ENCODE assay signal across 8 cellular contexts in the genomic region with DNA sequence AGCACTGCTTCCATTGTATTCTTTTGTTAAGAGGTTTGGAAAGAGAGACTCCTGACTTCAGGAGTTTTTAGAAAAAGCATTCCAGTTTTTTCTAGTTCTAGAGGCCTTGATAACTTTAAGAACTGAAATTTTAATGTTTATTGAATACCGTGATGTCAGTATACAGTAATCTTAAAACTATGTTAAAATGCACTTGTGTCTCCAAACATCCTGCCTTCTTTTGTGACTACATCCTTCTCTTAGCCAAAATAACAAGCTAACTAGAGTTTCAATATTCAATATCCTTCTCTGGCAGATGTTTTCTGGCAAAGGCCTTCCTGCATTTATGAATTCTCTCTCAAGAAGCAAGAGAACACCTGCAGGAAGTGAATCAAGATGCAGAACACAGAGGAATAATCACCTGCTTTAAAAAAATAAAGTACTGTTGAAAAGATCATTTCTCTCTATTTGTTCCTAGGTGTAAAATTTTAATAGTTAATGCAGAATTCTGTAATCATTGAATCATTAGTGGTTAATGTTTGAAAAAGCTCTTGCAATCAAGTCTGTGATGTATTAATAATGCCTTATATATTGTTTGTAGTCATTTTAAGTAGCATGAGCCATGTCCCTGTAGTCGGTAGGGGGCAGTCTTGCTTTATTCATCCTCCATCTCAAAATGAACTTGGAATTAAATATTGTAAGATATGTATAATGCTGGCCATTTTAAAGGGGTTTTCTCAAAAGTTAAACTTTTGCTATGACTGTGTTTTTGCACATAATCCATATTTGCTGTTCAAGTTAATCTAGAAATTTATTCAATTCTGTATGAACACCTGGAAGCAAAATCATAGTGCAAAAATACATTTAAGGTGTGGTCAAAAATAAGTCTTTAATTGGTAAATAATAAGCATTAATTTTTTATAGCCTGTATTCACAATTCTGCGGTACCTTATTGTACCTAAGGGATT. TPM values are rescaled to one million over a fixed set of nuclear protein-coding genes. Genes with fewer than 3 reads are reported as not detected.
DNase-seq lines count a peak whose midpoint lies in the region; ATAC-seq, FAIRE-seq and TF ChIP-seq lines count a peak whose summit lies in the region.

No MANE protein-coding gene starts in this region.

- TF ChIP-seq CTCF in H1 (IDR thresholded peaks at IDR 0.05; ENCODE audit: control extremely low read depth in 1 of 3, insufficient read depth in 1 of 3, low read depth in 1 of 3, low read length in 3 of 3) = peak in 2 of 3 experiments; percentile 55 to 73; a peak in 2 of 4 replicates

- WGBS in H1 (ENCODE audit: extremely low coverage in 1 of 2, insufficient coverage in 1 of 2, insufficient read length in 1 of 2, insufficient replicate concordance in 2 of 2, low coverage in 1 of 2, low lambda C conversion rate in 2 of 2, missing lambda C conversion rate in 1 of 2), 2 experiments = 51% methylated on average over 3 of the region's 3 CpGs; no CpG with 5 or more reads in 1 of the 2 experiments

- H3K27ac Mint-ChIP-seq in stimulated activated naive CD8-positive, alpha-beta T cell treated with anti-CD3 and anti-CD28 coated beads, Interleukin-15, amount 100 ng/mL, for 72 hours = no peak overlapping the region

- H4K20me1 ChIP-seq in H1 (replicated peaks in 1 of 2; ENCODE audit: control insufficient read depth in 1 of 2, insufficient read depth in 2 of 2, low read length in 2 of 2) = no peaks in the 10 kb centered on the region

- no peak overlapping the region for H3K4me2 ChIP-seq in H1 (ENCODE audit: insufficient read depth in 1 of 2, low read depth in 2 of 2, low read length in 2 of 2)

- no peaks in the 10 kb centered on the region for H3K9me3 Mint-ChIP-seq in stimulated activated naive CD8-positive, alpha-beta T cell treated with anti-CD3 and anti-CD28 coated beads, Interleukin-15, amount 100 ng/mL, for 72 hours

- no peak overlapping the region for H3K4me3 ChIP-seq in H1 (ENCODE audit: extremely low read depth in 1 of 4, insufficient read depth in 2 of 4, low read depth in 3 of 4, low read length in 4 of 4)

- ATAC-seq in stimulated activated naive CD8-positive, alpha-beta T cell treated with anti-CD3 and anti-CD28 coated beads, Interleukin-15, amount 100 ng/mL, for 72 hours = peak; percentile 76
- no peak for ATAC-seq in GM18909 (IDR thresholded peaks at IDR 0.05; ENCODE audit: poor library complexity, unreplicated experiment)

- no peak overlapping the region for H3K14ac ChIP-seq in H1 (ENCODE audit: insufficient read length)

- H3K56ac ChIP-seq in H1 (replicated peaks; ENCODE audit: insufficient read length, low read depth, low read length) = no peak overlapping the region

- peak; percentile 77 for DNase-seq in activated effector memory CD4-positive, alpha-beta T cell treated with anti-CD3 and anti-CD28 coated beads, Interleukin-2, amount 50 U/mL, for 16 hours
- DNase-seq in activated effector memory CD4-positive, alpha-beta T cell treated with Interleukin-2 at 50 U/mL for 16 hours = no peak
- DNase-seq in NCI-H2227 (lab: John Stamatoyannopoulos, UW; ENCODE audit: unreplicated experiment) (peak; percentile 40), H1 (ENCODE audit: low read depth in 1 of 2, low spot score in 2 of 2) (no peak), myocyte (ENCODE audit: low read depth) (peak; percentile 78)
- DNase-seq in activated CD4-positive, alpha-beta T cell treated with anti-CD3 and anti-CD28 coated beads for 24 hours (ENCODE audit: low read depth in 2 of 2) = peak; percentile 27 to 50
- peak; percentile 48 to 53 for DNase-seq in stimulated activated naive CD8-positive, alpha-beta T cell treated with anti-CD3 and anti-CD28 coated beads, Interleukin-15, amount 100 ng/mL, for 72 hours

- POLR2A ChIA-PET in H1 (lab: Charles Lee; ENCODE audit: partially characterized antibody) = interaction anchor here (0.6 kb wide), 2 partner anchors 147 to 179 kb away, joined by 3 read pairs; no protein-coding TSS in a partner anchor

- no peak overlapping the region for H3K9ac ChIP-seq in H1 (replicated peaks in 1 of 4; ENCODE audit: extremely low read depth in 1 of 4, low read depth in 3 of 4, low read length in 3 of 4)

- no peak overlapping the region for H4K91ac ChIP-seq in H1 (replicated peaks; ENCODE audit: insufficient read length, low read length)

- peaks cover 19% of the 10 kb centered on the region for H3K4me1 Mint-ChIP-seq in stimulated activated naive CD8-positive, alpha-beta T cell treated with anti-CD3 and anti-CD28 coated beads, Interleukin-15, amount 100 ng/mL, for 72 hours

- H4K5ac ChIP-seq in H1 (ENCODE audit: insufficient read length, low read depth, low read length) = no peak overlapping the region

- no peak overlapping the region for H3K23ac ChIP-seq in H1 (ENCODE audit: insufficient read length)

- peaks cover 0 to 13% (median 7%) of the 10 kb centered on the region in 4 experiments; a peak in 3 of 8 replicates for H3K36me3 ChIP-seq in H1 (ENCODE audit: control insufficient read depth in 2 of 4, insufficient read depth in 4 of 4, low read length in 3 of 4)

- no peak overlapping the region for H2BK5ac ChIP-seq in H1 (ENCODE audit: low read depth, low read length)

- CTCF ChIA-PET in H1 (lab: Charles Lee; ENCODE audit: partially characterized antibody) = interaction anchor here (0.6 to 2.3 kb wide), 30 partner anchors 8 to 565 kb away, joined by 3 to 9 read pairs (median 3); no protein-coding TSS in a partner anchor

- no peaks in the 10 kb centered on the region for H3K27me3 Mint-ChIP-seq in stimulated activated naive CD8-positive, alpha-beta T cell treated with anti-CD3 and anti-CD28 coated beads, Interleukin-15, amount 100 ng/mL, for 72 hours

- peaks cover 0 to 10% (median 4%) of the 10 kb centered on the region in 4 experiments; a peak in 3 of 7 replicates for H3K4me1 ChIP-seq in H1 (replicated peaks in 1 of 4; ENCODE audit: control insufficient read depth in 3 of 4, insufficient read depth in 4 of 4, low read length in 3 of 4)

- H2BK15ac ChIP-seq in H1 (ENCODE audit: low read length) = no peak overlapping the region

- no peak for TF ChIP-seq EP300 in H1 (IDR thresholded peaks at IDR 0.05; ENCODE audit: borderline replicate concordance in 1 of 2, low read depth in 2 of 2, low read length in 2 of 2)

- H3K27ac ChIP-seq in H1 (ENCODE audit: low read depth, low read length) = no peak overlapping the region

- no peak overlapping the region for H3K4me3 Mint-ChIP-seq in stimulated activated naive CD8-positive, alpha-beta T cell treated with anti-CD3 and anti-CD28 coated beads, Interleukin-15, amount 100 ng/mL, for 72 hours

- H3K4ac ChIP-seq in H1 (replicated peaks; ENCODE audit: insufficient read length, low read depth, low read length) = no peak overlapping the region

- no peaks in the 10 kb centered on the region for H3K79me2 ChIP-seq in H1 (ENCODE audit: control insufficient read depth in 1 of 2, insufficient read depth in 2 of 2, low read length in 2 of 2)

- FAIRE-seq in H1 (lab: Jason Lieb, UNC) = peak; percentile 13

- H3K18ac ChIP-seq in H1 (ENCODE audit: extremely low read depth, low read length) = no peak overlapping the region

- H2AFZ ChIP-seq in H1 (ENCODE audit: low read length) = no peak overlapping the region

- H2AK5ac ChIP-seq in H1 (ENCODE audit: low read depth, low read length) = no peak overlapping the region

- H3K79me1 ChIP-seq in H1 (ENCODE audit: low read depth, low read length) = no peaks in the 10 kb centered on the region

- H2BK120ac ChIP-seq in H1 (replicated peaks; ENCODE audit: low read depth, low read length) = no peak overlapping the region

- TF ChIP-seq POLR2A in H1 (IDR thresholded peaks at IDR 0.05; ENCODE audit: control extremely low read depth in 1 of 2, low read depth in 2 of 2, low read length in 2 of 2) = no peak

- H3K23me2 ChIP-seq in H1 (ENCODE audit: low read depth, low read length) = no peaks in the 10 kb centered on the region

- H3K27me3 ChIP-seq in H1 (replicated peaks in 1 of 4; ENCODE audit: control insufficient read depth in 3 of 4, extremely low read depth in 1 of 4, insufficient read depth in 3 of 4, low read length in 3 of 4) = no peaks in the 10 kb centered on the region

- peak; percentile 86 to 92 for TF ChIP-seq RAD21 in H1 (IDR thresholded peaks at IDR 0.05 in 1 of 2, conservative IDR thresholded peaks at IDR 0.05 in 1 of 2; ENCODE audit: low read depth in 2 of 2, low read length in 2 of 2)

- H2BK20ac ChIP-seq in H1 (ENCODE audit: low read length) = no peak overlapping the region

- H4K8ac ChIP-seq in H1 (ENCODE audit: extremely low read depth, insufficient read depth, low read length) = no peak overlapping the region

- no peak overlapping the region for H2BK12ac ChIP-seq in H1 (ENCODE audit: low read depth, low read length)

- H3K9me3 ChIP-seq in H1 (ENCODE audit: insufficient read depth in 2 of 2, low read depth in 1 of 2, low read length in 1 of 2) = no peaks in the 10 kb centered on the region

TF ChIP-seq in H1, 55 proteins besides CTCF, POLR2A, EP300 and RAD21 (continues in another document):
- TF ChIP-seq RBBP5 (IDR thresholded peaks at IDR 0.05; ENCODE audit: borderline replicate concordance, low read depth, low read length) = no peak
- TF ChIP-seq KDM5A (IDR thresholded peaks at IDR 0.05; ENCODE audit: low read length) = 0 out of 2 replicates have a peak, but pooled peaks have one; percentile 28
- TF ChIP-seq NANOG (IDR thresholded peaks at IDR 0.05; ENCODE audit: insufficient read depth, low read depth, low read length, poor library complexity, severe bottlenecking) = no peak

RNA-seq across cellular contexts. Expression of a gene that starts 43.1 kb away (rescaled TPM):
- 26.1 and 27.1 TPM in 2 replicates for total RNA-seq in H1 (2021; fragmentation: NEBNext Ultra II Directional; extraction: Animal tissue kit (Norgen Biotek cat#: 25700))
- polyA plus RNA-seq in H1 (2011; rRNA removed) = 8.8 and 10.4 TPM in 2 replicates
- polyA plus RNA-seq in H1 (2011; cell fraction: cytosol; rRNA removed) = 14.6 TPM
- 11.9 TPM for polyA plus RNA-seq in H1 (2011; cell fraction: nucleus; rRNA removed)
- polyA plus RNA-seq in H1 (2012, experiment 1 of 2) = 12.0 to 22.5 TPM (median 12.9 TPM) in 4 replicates
- 13.4 TPM for polyA plus RNA-seq in H1 (2012, experiment 2 of 2)
- 26.7 TPM for polyA plus RNA-seq in H1 (2013, experiment 1 of 2)
- polyA plus RNA-seq in H1 (2013, experiment 2 of 2) = 31.4 TPM
- polyA minus RNA-seq in H1 (2011; rRNA and poly(A)+ RNA removed) = 4.8 and 6.3 TPM in 2 replicates
- polyA minus RNA-seq in H1 (2011; cell fraction: cytosol; rRNA and poly(A)+ RNA removed) = 11.0 TPM
- 9.0 TPM for polyA minus RNA-seq in H1 (2011; cell fraction: nucleus; rRNA and poly(A)+ RNA removed)
- total RNA-seq in myocyte = 57.2 and 59.8 TPM in 2 replicates
- polyA plus RNA-seq in myocyte (2012) = 49.9 TPM

Comparison
In these comparisons a context has a peak if more than half of its experiments do, and no peak if none do; other contexts are left out.
1. DNase-seq: peak in activated effector memory CD4-positive, alpha-beta T cell treated with anti-CD3 and anti-CD28 coated beads, Interleukin-2, amount 50 U/mL, for 16 hours (single experiment), NCI-H2227 (single experiment), activated CD4-positive, alpha-beta T cell treated with anti-CD3 and anti-CD28 coated beads for 24 hours (2 of 2), myocyte (single experiment) and stimulated activated naive CD8-positive, alpha-beta T cell treated with anti-CD3 and anti-CD28 coated beads, Interleukin-15, amount 100 ng/mL, for 72 hours (2 of 2); none in activated effector memory CD4-positive, alpha-beta T cell treated with Interleukin-2 at 50 U/mL for 16 hours (single experiment) and H1 (0 of 2).